In genomic region chr3:36269274-36269673, GRCh38 we compare ENCODE assay signal across 22 cellular contexts.
"Had no signal": no experiment of that assay in that cellular context is flagged by ENCODE, and none has a peak within 500 bp of the region (broad histone marks: within the 10 kb centered on the region; RNA-seq: fewer than 3 reads in every experiment).

No MANE protein-coding gene starts in this region.

- DNase-seq: IMR-90; Karpas-422; KG1; MM.1S; NCI-H1092 treated with DMSO at 0.1 percent for 48 hours; NCI-H1436; NCI-H187; NCI-H2029; NCI-H2081 treated with DMSO at 0.1 percent for 48 hours; NCI-H2171; NCI-H226; NCI-H446; NCI-H510A; NCI-H524 treated with DMSO at 0.1 percent for 48 hours; NCI-H69; NCI-H774; NK-92 treated with Interleukin-12 subunit alpha and Interleukin-12 subunit beta, amount 100 ng/mL, for 24 hours; PC-3; SHP77 had no signal

- H3K27ac ChIP-seq: RWPE1 had no signal

- ATAC-seq: HepG2, Panc1, PC-3 had no signal
